15 cellular contexts compared by ENCODE assay signal in the genomic region with DNA sequence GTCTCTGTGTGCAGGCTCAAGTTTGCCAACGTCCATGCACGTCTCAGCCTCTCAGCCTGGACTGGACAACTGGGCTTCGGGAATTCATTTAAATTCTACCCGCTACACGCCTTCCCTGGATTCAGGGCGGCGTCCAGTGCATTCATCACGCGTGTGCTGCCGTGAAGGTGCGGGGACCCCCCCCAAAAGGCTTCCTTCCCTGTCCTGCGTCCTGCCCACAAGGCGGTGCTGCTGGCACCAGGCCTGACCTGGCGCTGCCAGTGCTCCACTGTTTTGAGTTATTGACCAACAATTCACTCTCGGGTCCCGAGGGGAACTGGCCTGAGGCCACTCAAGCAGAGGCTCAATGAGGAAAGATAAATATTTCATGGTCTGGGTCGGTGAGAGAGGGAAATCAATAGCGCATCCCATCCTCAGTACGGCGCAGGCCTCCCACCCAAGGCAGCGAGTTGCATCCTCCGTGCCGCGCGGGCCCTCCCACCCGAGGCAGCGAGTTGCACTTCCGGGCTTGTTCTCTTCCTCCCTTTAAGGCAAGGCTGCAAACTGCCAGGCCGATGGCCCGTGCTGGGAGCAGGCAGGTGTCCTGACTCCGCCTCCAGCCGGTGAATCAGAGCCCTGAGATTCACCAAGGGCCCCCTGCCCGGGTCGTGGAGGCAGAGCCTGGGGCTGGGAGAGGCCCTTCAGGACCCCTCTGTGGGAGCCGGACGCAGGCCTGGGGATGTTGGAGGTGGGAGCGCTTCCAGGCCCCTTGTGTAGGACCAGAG. TPM values are rescaled to one million over a fixed set of nuclear protein-coding genes. Genes with fewer than 3 reads are reported as not detected.
A peak's percentile ranks its signal among the peaks of the same experiment; 100 is the strongest.
DNase-seq lines count a peak whose midpoint lies in the region; ATAC-seq and TF ChIP-seq lines count a peak whose summit lies in the region.
"Had no signal": no experiment of that assay in that cellular context is flagged by ENCODE, and none has a peak within 500 bp of the region (broad histone marks: within the 10 kb centered on the region; RNA-seq: fewer than 3 reads in every experiment).

No MANE protein-coding gene starts in this region.

- peak in 1 of 7 experiments; percentile 43 for DNase-seq in CD8-positive, alpha-beta T cell
- peak; percentile 18 for DNase-seq in DMS79 treated with DMSO at 0.1 percent for 48 hours (lab: John Stamatoyannopoulos, UW)
- DNase-seq in NCI-H526 treated with DMSO at 0.1 percent for 48 hours (lab: John Stamatoyannopoulos, UW) = peak; percentile 27
- peak; percentile 77 for DNase-seq in iPS-NIHi7 (ENCODE audit: extremely low spot score)
- DNase-seq in anterior cingulate cortex (lab: John Stamatoyannopoulos, UW) = no peak
- DNase-seq in transverse colon = no peak
- DNase-seq: activated CD4-positive, alpha-beta T cell treated with anti-CD3 and anti-CD28 coated beads, Interleukin-2, amount 50 U/mL, for 48 hours; Kasumi-1; mesenchymal stem cell; NCI-H510A treated with DMSO at 0.1 percent for 48 hours; stimulated activated CD4-positive, alpha-beta T cell treated with anti-CD3 and anti-CD28 coated beads, Interleukin-4, amount 100 ng/mL, for 24 hours had no signal

- H3K36me3 Mint-ChIP-seq in CD8-positive, alpha-beta T cell = no peaks in the 10 kb centered on the region

- peaks cover 8% of the 10 kb centered on the region for H3K27me3 Mint-ChIP-seq in CD8-positive, alpha-beta T cell (ENCODE audit: low read depth)

- in situ Hi-C loops in transverse colon (cut with MboI; ENCODE audit: low pct_ligation_motif_present in 1 of 4, low pct_unique_long_range_greater_than_20kb in 1 of 4, low sequenced_read_pairs in 3 of 4) = no loop called here

- intact Hi-C loops in CD8-positive, alpha-beta T cell (cut with DNase I, micrococcal nuclease) = no loop called here
- intact Hi-C loops in transverse colon (cut with DNase I; ENCODE audit: low total_unique reads) = no loop called here

- H3K9me3 ChIP-seq in CD8-positive, alpha-beta T cell (ENCODE audit: low read length) = no peaks in the 10 kb centered on the region
- H3K9me3 ChIP-seq in transverse colon = no peaks in the 10 kb centered on the region
- H3K9me3 ChIP-seq: ascending aorta had no signal

- WGBS in transverse colon (ENCODE audit: low coverage in 1 of 2), 2 donors = 20% methylated on average over 37 of the region's 37 CpGs; no CpG with 5 or more reads in 1 of the 2 donors

- peak; percentile 58 for ATAC-seq in CD8-positive, alpha-beta T cell
- ATAC-seq in HG03354 (IDR thresholded peaks at IDR 0.05; ENCODE audit: poor library complexity, severe bottlenecking, unreplicated experiment) = no peak
- ATAC-seq: GM12878 had no signal

- no peak overlapping the region for H3K4me3 ChIP-seq in CD8-positive, alpha-beta T cell (ENCODE audit: low read depth, low read length)
- no peak overlapping the region for H3K4me3 ChIP-seq in transverse colon
- H3K4me3 ChIP-seq: ascending aorta, GM12878 had no signal

- H3K4me1 ChIP-seq in CD8-positive, alpha-beta T cell (ENCODE audit: insufficient read depth, low read length) = peaks cover 30% of the 10 kb centered on the region
- H3K4me1 ChIP-seq in transverse colon = peaks cover 0 to 7% (median 0%) of the 10 kb centered on the region in 4 donors
- H3K4me1 ChIP-seq: ascending aorta had no signal

- no peak for TF ChIP-seq EP300 in transverse colon (IDR thresholded peaks at IDR 0.05; ENCODE audit: low read depth)

- no peaks in the 10 kb centered on the region for H3K36me3 ChIP-seq in CD8-positive, alpha-beta T cell (ENCODE audit: insufficient read depth, low read length)
- no peaks in the 10 kb centered on the region for H3K36me3 ChIP-seq in transverse colon
- H3K36me3 ChIP-seq: ascending aorta had no signal

- no peaks in the 10 kb centered on the region for H3K9me3 Mint-ChIP-seq in CD8-positive, alpha-beta T cell

- peak overlapping the region; percentile 66 for H3K4me3 Mint-ChIP-seq in CD8-positive, alpha-beta T cell

- POLR2A ChIA-PET in CD8-positive, alpha-beta T cell (lab: Charles Lee) = no interaction called here

- peaks cover 4% of the 10 kb centered on the region for H3K27me3 ChIP-seq in CD8-positive, alpha-beta T cell (ENCODE audit: insufficient read depth, low read length)
- peaks cover 92% of the 10 kb centered on the region for H3K27me3 ChIP-seq in transverse colon

- no peak overlapping the region for H3K27ac ChIP-seq in CD8-positive, alpha-beta T cell (ENCODE audit: low read depth, low read length)
- H3K27ac ChIP-seq in transverse colon = no peak overlapping the region
- H3K27ac ChIP-seq: ascending aorta had no signal

- CTCF ChIA-PET in CD8-positive, alpha-beta T cell (lab: Charles Lee) = no interaction called here

- TF ChIP-seq CTCF in CD8-positive, alpha-beta T cell (IDR thresholded peaks at IDR 0.05) = no peak
- no peak for TF ChIP-seq CTCF in transverse colon (IDR thresholded peaks at IDR 0.05)

- no peak for TF ChIP-seq POLR2A in transverse colon (IDR thresholded peaks at IDR 0.05)

- H3K27ac Mint-ChIP-seq in CD8-positive, alpha-beta T cell = peak overlapping the region; percentile 18

- peaks cover 35% of the 10 kb centered on the region for H3K4me1 Mint-ChIP-seq in CD8-positive, alpha-beta T cell (ENCODE audit: low read depth)

RNA-seq across cellular contexts. Expression of a gene that starts 22.8 kb away (rescaled TPM):
- total RNA-seq in CD8-positive, alpha-beta T cell = under 1 TPM in 1 of 2 experiments, not detected in 1; 0.44 TPM
- not detected for total RNA-seq in transverse colon
- total RNA-seq: ascending aorta, pulmonary artery endothelial cell had no signal

Comparison
In these comparisons a context has a peak if more than half of its experiments do, and no peak if none do; other contexts are left out.
1. DNase-seq: peak in DMS79 treated with DMSO at 0.1 percent for 48 hours (single experiment), NCI-H526 treated with DMSO at 0.1 percent for 48 hours (single experiment) and iPS-NIHi7 (single experiment); none in anterior cingulate cortex (0 of 58) and transverse colon (single experiment).